3 cellular contexts compared by ENCODE assay signal in genomic region chr15:30502904-30503781, GRCh38. TPM values are rescaled to one million over a fixed set of nuclear protein-coding genes. Genes with fewer than 3 reads are reported as not detected.
"Had no signal": no experiment of that assay in that cellular context is flagged by ENCODE, and none has a peak within 500 bp of the region (broad histone marks: within the 10 kb centered on the region; RNA-seq: fewer than 3 reads in every experiment).

No MANE protein-coding gene starts in this region.

RNA-seq across cellular contexts. Expression of gene GOLGA8Q, which starts 48.7 kb away (rescaled TPM):
- total RNA-seq: neural crest cell had no signal
- polyA plus RNA-seq: mammary epithelial cell; naive thymus-derived CD8-positive, alpha-beta T cell had no signal
